ENCODE assay signal across 9 cellular contexts in the genomic region with DNA sequence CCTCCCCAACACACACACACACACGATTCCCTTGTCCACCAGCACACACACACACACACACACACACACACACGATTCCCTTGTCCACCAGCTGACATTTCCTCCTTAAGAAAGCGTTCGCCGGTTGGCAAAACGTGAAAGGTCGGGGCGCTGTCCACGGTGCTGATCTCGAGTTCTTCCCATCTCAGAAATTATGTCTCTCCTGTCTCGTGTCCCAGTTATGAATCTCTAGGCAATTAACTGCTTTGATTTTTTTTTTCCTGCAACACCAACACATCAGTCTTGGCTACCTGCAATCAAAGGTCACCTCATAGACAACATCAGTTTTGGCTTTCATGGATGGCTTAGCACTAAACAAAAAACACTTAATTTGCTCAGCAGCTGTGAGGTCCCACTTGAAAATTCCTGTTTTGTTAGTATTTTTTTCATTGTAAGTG.
A peak's percentile ranks its signal among the peaks of the same experiment; 100 is the strongest.
DNase-seq lines count a peak whose midpoint lies in the region; ATAC-seq and TF ChIP-seq lines count a peak whose summit lies in the region.
"Had no signal": no experiment of that assay in that cellular context is flagged by ENCODE, and none has a peak within 500 bp of the region (broad histone marks: within the 10 kb centered on the region; RNA-seq: fewer than 3 reads in every experiment).

No MANE protein-coding gene starts in this region.

- peak overlapping the region; percentile 49 for H3K4me3 Mint-ChIP-seq in memory B cell

- no peaks in the 10 kb centered on the region for H3K36me3 ChIP-seq in brain microvascular endothelial cell (replicated peaks)
- H3K36me3 ChIP-seq: BLaER1 treated with 17β-estradiol and CSF1 and Interleukin-3, amounts not matched to agents 10 nM and 100 nM had no signal

- no peaks in the 10 kb centered on the region for H3K36me3 Mint-ChIP-seq in memory B cell

- peak; percentile 47 for DNase-seq in NCI-H82 (lab: John Stamatoyannopoulos, UW)
- no peak for DNase-seq in NCI-H82 treated with DMSO at 0.1 percent for 48 hours (lab: John Stamatoyannopoulos, UW; ENCODE audit: unreplicated experiment)
- DNase-seq in T follicular helper cell (ENCODE audit: low read depth): peak; percentile 1
- DNase-seq in brain microvascular endothelial cell: peak; percentile 24
- peak in 1 of 2 donors; percentile 17 for DNase-seq in memory B cell (ENCODE audit: low spot score in 2 of 2)

- peaks cover 10% of the 10 kb centered on the region for H3K4me1 Mint-ChIP-seq in memory B cell

- no peak overlapping the region for H3K27ac ChIP-seq in brain microvascular endothelial cell
- H3K27ac ChIP-seq: BLaER1 treated with 17β-estradiol and CSF1 and Interleukin-3, amounts not matched to agents 10 nM and 100 nM had no signal

- peaks cover 18% of the 10 kb centered on the region for H3K27me3 ChIP-seq in brain microvascular endothelial cell (replicated peaks)

- no peaks in the 10 kb centered on the region for H3K9me3 Mint-ChIP-seq in memory B cell

- ATAC-seq in memory B cell (ENCODE audit: low read depth) (no peak), HG02759 (IDR thresholded peaks at IDR 0.05; ENCODE audit: unreplicated experiment) (no peak), HG03439 (IDR thresholded peaks at IDR 0.05; ENCODE audit: unreplicated experiment) (no peak), GM18870 (IDR thresholded peaks at IDR 0.05; ENCODE audit: unreplicated experiment) (no peak)

- in situ Hi-C loops in brain microvascular endothelial cell (cut with HindIII; ENCODE audit: low pct_ligation_motif_present, low sequenced_read_pairs): no loop called here

- TF ChIP-seq CTCF in brain microvascular endothelial cell (IDR thresholded peaks at IDR 0.05; ENCODE audit: low read depth, low read length, missing control alignments): no peak

- peaks cover 21% of the 10 kb centered on the region for H3K27me3 Mint-ChIP-seq in memory B cell

- H3K27ac Mint-ChIP-seq in memory B cell: no peak overlapping the region

- H3K4me3 ChIP-seq in brain microvascular endothelial cell (ENCODE audit: low read depth, low read length): no peak overlapping the region
